1 cellular context compared by ENCODE assay signal in genomic region chr2:144702051-144702450, GRCh38.
TF ChIP-seq lines count a peak whose summit lies in the region.

No MANE protein-coding gene starts in this region.

TF ChIP-seq in GM23338, 12 proteins besides CTCF, POLR2A, EP300 and RAD21 (continued from another document):
- TF ChIP-seq, protein P1, sequence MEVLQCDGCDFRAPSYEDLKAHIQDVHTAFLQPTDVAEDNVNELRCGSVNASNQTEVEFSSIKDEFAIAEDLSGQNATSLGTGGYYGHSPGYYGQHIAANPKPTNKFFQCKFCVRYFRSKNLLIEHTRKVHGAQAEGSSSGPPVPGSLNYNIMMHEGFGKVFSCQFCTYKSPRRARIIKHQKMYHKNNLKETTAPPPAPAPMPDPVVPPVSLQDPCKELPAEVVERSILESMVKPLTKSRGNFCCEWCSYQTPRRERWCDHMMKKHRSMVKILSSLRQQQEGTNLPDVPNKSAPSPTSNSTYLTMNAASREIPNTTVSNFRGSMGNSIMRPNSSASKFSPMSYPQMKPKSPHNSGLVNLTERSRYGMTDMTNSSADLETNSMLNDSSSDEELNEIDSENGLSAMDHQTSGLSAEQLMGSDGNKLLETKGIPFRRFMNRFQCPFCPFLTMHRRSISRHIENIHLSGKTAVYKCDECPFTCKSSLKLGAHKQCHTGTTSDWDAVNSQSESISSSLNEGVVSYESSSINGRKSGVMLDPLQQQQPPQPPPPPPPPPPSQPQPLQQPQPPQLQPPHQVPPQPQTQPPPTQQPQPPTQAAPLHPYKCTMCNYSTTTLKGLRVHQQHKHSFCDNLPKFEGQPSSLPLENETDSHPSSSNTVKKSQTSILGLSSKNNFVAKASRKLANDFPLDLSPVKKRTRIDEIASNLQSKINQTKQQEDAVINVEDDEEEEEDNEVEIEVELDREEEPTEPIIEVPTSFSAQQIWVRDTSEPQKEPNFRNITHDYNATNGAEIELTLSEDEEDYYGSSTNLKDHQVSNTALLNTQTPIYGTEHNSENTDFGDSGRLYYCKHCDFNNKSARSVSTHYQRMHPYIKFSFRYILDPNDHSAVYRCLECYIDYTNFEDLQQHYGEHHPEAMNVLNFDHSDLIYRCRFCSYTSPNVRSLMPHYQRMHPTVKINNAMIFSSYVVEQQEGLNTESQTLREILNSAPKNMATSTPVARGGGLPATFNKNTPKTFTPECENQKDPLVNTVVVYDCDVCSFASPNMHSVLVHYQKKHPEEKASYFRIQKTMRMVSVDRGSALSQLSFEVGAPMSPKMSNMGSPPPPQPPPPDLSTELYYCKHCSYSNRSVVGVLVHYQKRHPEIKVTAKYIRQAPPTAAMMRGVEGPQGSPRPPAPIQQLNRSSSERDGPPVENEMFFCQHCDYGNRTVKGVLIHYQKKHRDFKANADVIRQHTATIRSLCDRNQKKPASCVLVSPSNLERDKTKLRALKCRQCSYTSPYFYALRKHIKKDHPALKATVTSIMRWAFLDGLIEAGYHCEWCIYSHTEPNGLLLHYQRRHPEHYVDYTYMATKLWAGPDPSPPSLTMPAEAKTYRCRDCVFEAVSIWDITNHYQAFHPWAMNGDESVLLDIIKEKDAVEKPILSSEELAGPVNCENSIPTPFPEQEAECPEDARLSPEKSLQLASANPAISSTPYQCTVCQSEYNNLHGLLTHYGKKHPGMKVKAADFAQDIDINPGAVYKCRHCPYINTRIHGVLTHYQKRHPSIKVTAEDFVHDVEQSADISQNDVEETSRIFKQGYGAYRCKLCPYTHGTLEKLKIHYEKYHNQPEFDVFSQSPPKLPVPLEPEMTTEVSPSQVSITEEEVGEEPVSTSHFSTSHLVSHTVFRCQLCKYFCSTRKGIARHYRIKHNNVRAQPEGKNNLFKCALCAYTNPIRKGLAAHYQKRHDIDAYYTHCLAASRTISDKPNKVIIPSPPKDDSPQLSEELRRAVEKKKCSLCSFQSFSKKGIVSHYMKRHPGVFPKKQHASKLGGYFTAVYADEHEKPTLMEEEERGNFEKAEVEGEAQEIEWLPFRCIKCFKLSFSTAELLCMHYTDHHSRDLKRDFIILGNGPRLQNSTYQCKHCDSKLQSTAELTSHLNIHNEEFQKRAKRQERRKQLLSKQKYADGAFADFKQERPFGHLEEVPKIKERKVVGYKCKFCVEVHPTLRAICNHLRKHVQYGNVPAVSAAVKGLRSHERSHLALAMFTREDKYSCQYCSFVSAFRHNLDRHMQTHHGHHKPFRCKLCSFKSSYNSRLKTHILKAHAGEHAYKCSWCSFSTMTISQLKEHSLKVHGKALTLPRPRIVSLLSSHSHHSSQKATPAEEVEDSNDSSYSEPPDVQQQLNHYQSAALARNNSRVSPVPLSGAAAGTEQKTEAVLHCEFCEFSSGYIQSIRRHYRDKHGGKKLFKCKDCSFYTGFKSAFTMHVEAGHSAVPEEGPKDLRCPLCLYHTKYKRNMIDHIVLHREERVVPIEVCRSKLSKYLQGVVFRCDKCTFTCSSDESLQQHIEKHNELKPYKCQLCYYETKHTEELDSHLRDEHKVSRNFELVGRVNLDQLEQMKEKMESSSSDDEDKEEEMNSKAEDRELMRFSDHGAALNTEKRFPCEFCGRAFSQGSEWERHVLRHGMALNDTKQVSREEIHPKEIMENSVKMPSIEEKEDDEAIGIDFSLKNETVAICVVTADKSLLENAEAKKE (CRISPR knock-in tag; IDR thresholded peaks at IDR 0.05) = no peak
